ENCODE assay signal across 12 cellular contexts in genomic region chr3:114451051-114451451, GRCh38.
DNase-seq lines count a peak whose midpoint lies in the region; ATAC-seq and TF ChIP-seq lines count a peak whose summit lies in the region.
"Had no signal": no experiment of that assay in that cellular context is flagged by ENCODE, and none has a peak within 500 bp of the region (broad histone marks: within the 10 kb centered on the region; RNA-seq: fewer than 3 reads in every experiment).

No MANE protein-coding gene starts in this region.

- DNase-seq in EH (ENCODE audit: low read depth): peak; percentile 39
- no peak for DNase-seq in dorsolateral prefrontal cortex
- no peak for DNase-seq in GDM1 (lab: John Stamatoyannopoulos, UW)
- no peak for DNase-seq in glomerular visceral epithelial cell (ENCODE audit: extremely low spot score)
- DNase-seq in GM19238 (ENCODE audit: insufficient read length, low spot score): no peak
- DNase-seq: activated naive CD4-positive, alpha-beta T cell treated with Interleukin-2 at 50 U/mL for 16 hours; kidney; SHP77 treated with DMSO at 0.1 percent for 48 hours had no signal

- H3K36me3 ChIP-seq in neuron (ENCODE audit: insufficient read depth, low read length): no peaks in the 10 kb centered on the region

- peak overlapping the region; percentile 15 to 76 (median 55) for H3K4me3 ChIP-seq in dorsolateral prefrontal cortex
- H3K4me3 ChIP-seq in neuron (ENCODE audit: low read length): peak overlapping the region; percentile 62

- no peaks in the 10 kb centered on the region for H3K27me3 ChIP-seq in dorsolateral prefrontal cortex
- H3K27me3 ChIP-seq in neuron (ENCODE audit: insufficient read depth, low read length): no peaks in the 10 kb centered on the region

- peaks cover 46% of the 10 kb centered on the region for H3K4me1 ChIP-seq in neuron (ENCODE audit: insufficient read depth, low read length)

- no peak for TF ChIP-seq CTCF in dorsolateral prefrontal cortex (IDR thresholded peaks at IDR 0.05 in 54 of 56, conservative IDR thresholded peaks at IDR 0.05 in 2 of 56; ENCODE audit: low read depth in 1 of 56, partially characterized antibody in 56 of 56)

- no peak overlapping the region for H2AFZ ChIP-seq in neuron (ENCODE audit: low read depth, low read length)

- intact Hi-C loops in dorsolateral prefrontal cortex (cut with DNase I): loop anchor here (5.0 to 10.0 kb wide), 4 partner anchors 69 to 696 kb away; partner anchors contain the start of gene ZBTB20 (in 1 of the 2)

- no peaks in the 10 kb centered on the region for H3K9me3 ChIP-seq in neuron (ENCODE audit: low read length)

- ATAC-seq in HG03045 (IDR thresholded peaks at IDR 0.05; ENCODE audit: unreplicated experiment) (peak; percentile 27), GM18858 (IDR thresholded peaks at IDR 0.05; ENCODE audit: unreplicated experiment) (no peak)

- peak overlapping the region; percentile 86 to 99 (median 96) for H3K27ac ChIP-seq in dorsolateral prefrontal cortex
- H3K27ac ChIP-seq: HL-60 had no signal
